ENCODE assay signal across 21 cellular contexts in genomic region chr9:98558575-98558974, GRCh38.
DNase-seq lines count a peak whose midpoint lies in the region; ATAC-seq and TF ChIP-seq lines count a peak whose summit lies in the region.
"Had no signal": no experiment of that assay in that cellular context is flagged by ENCODE, and none has a peak within 500 bp of the region (broad histone marks: within the 10 kb centered on the region; RNA-seq: fewer than 3 reads in every experiment).

No MANE protein-coding gene starts in this region.

- H3K4me1 Mint-ChIP-seq in brain (peaks cover 15% of the 10 kb centered on the region), immature natural killer cell (no peaks in the 10 kb centered on the region)
- H3K4me1 Mint-ChIP-seq: activated CD4-positive, alpha-beta T cell treated with anti-CD3 and anti-CD28 coated beads, Interleukin-2, amount 10 ng/mL, durations not matched to agents 7 days and 5 days; naive thymus-derived CD4-positive, alpha-beta T cell had no signal

- ATAC-seq in HG02938 (IDR thresholded peaks at IDR 0.05; ENCODE audit: unreplicated experiment) (peak; percentile 45), lung (ENCODE audit: insufficient read depth, low FRiP score) (no peak)
- ATAC-seq: foreskin keratinocyte; HepG2; naive thymus-derived CD4-positive, alpha-beta T cell; stimulated activated naive CD8-positive, alpha-beta T cell treated with anti-CD3 and anti-CD28 coated beads, Interleukin-15, Interleukin-2, amounts not matched to agents 100 U/mL and 50 U/mL, for 24 hours had no signal

- TF ChIP-seq CTCF in brain (conservative IDR thresholded peaks at IDR 0.05) (no peak), lung (IDR thresholded peaks at IDR 0.05; ENCODE audit: control extremely low read depth, extremely low read depth) (no peak)

- H3K4me3 Mint-ChIP-seq in brain: no peak overlapping the region
- H3K4me3 Mint-ChIP-seq in immature natural killer cell: no peak overlapping the region
- H3K4me3 Mint-ChIP-seq: activated CD4-positive, alpha-beta T cell treated with anti-CD3 and anti-CD28 coated beads, Interleukin-2, amount 10 ng/mL, durations not matched to agents 7 days and 5 days; naive thymus-derived CD4-positive, alpha-beta T cell; type B pancreatic cell had no signal

- no peaks in the 10 kb centered on the region for H3K4me1 ChIP-seq in lung (ENCODE audit: control insufficient read depth in 2 of 2, insufficient read depth in 2 of 2, low read length in 2 of 2)
- H3K4me1 ChIP-seq: foreskin keratinocyte had no signal

- peaks cover 4% of the 10 kb centered on the region for H3K27me3 Mint-ChIP-seq in brain
- H3K27me3 Mint-ChIP-seq in immature natural killer cell (ENCODE audit: low read depth in 3 of 3): peaks cover 0 to 4% (median 2%) of the 10 kb centered on the region in 3 donors

- peaks cover 0 to 4% (median 0%) of the 10 kb centered on the region in 5 experiments for H3K9me3 Mint-ChIP-seq in brain
- no peaks in the 10 kb centered on the region for H3K9me3 Mint-ChIP-seq in immature natural killer cell
- H3K9me3 Mint-ChIP-seq: activated CD4-positive, alpha-beta T cell treated with anti-CD3 and anti-CD28 coated beads, Interleukin-2, amount 10 ng/mL, durations not matched to agents 7 days and 5 days; naive thymus-derived CD4-positive, alpha-beta T cell; type B pancreatic cell had no signal

- H3K27ac Mint-ChIP-seq in brain (peak overlapping the region in 3 of 5 experiments; percentile 58 to 91 (median 82)), immature natural killer cell (no peak overlapping the region)
- H3K27ac Mint-ChIP-seq: activated CD4-positive, alpha-beta T cell treated with anti-CD3 and anti-CD28 coated beads, Interleukin-2, amount 10 ng/mL, durations not matched to agents 7 days and 5 days; naive thymus-derived CD4-positive, alpha-beta T cell; type B pancreatic cell had no signal

- H3K4me3 ChIP-seq in lung: peak overlapping the region; percentile 4
- H3K4me3 ChIP-seq: skin epidermis had no signal

- DNase-seq in Daoy (ENCODE audit: low read depth) (peak; percentile 59), lung (ENCODE audit: low spot score) (no peak), immature natural killer cell (no peak), NCI-H524 treated with DMSO at 0.1 percent for 48 hours (lab: John Stamatoyannopoulos, UW) (no peak), T-helper 2 cell (no peak), OCI-M2 (lab: John Stamatoyannopoulos, UW; ENCODE audit: unreplicated experiment) (no peak)
- DNase-seq: activated CD4-positive, alpha-beta T cell treated with anti-CD3 and anti-CD28 coated beads, Interleukin-2, amount 10 ng/mL, durations not matched to agents 7 days and 5 days; DMS79 treated with DMSO at 0.1 percent for 48 hours; foreskin keratinocyte; kidney; mesenchymal stem cell; naive thymus-derived CD4-positive, alpha-beta T cell; NCI-H1417; SHP77; stimulated activated CD4-positive, alpha-beta T cell treated with anti-CD3 and anti-CD28 coated beads, Interleukin-2, amount 100 ng/mL, for 48 hours; stimulated activated naive CD8-positive, alpha-beta T cell treated with anti-CD3 and anti-CD28 coated beads, Interleukin-15, Interleukin-2, amounts not matched to agents 100 U/mL and 50 U/mL, for 24 hours had no signal

- no peak overlapping the region for H3K27ac ChIP-seq in lung (ENCODE audit: low read depth in 1 of 2, low read length in 1 of 2)
- H3K27ac ChIP-seq: foreskin keratinocyte, skin epidermis had no signal

- H3K27me3 ChIP-seq in lung (ENCODE audit: control insufficient read depth, insufficient read depth): no peaks in the 10 kb centered on the region

- H3K36me3 ChIP-seq in lung (ENCODE audit: control insufficient read depth in 2 of 2, insufficient read depth in 2 of 2, low read length in 2 of 2): no peaks in the 10 kb centered on the region

- H3K9me3 ChIP-seq in lung (ENCODE audit: control insufficient read depth in 2 of 2, insufficient read depth in 1 of 2, low read length in 1 of 2): no peaks in the 10 kb centered on the region

- 73 to 83% methylated on average over 3 of the region's 3 CpGs for WGBS in lung, 2 donors

- H3K36me3 Mint-ChIP-seq in brain (no peaks in the 10 kb centered on the region), immature natural killer cell (no peaks in the 10 kb centered on the region)
- H3K36me3 Mint-ChIP-seq: naive thymus-derived CD4-positive, alpha-beta T cell; type B pancreatic cell had no signal

Comparison
In these comparisons a context has a peak if more than half of its experiments do, and no peak if none do; other contexts are left out.
1. H3K27ac Mint-ChIP-seq: peak in brain (3 of 5); none in immature natural killer cell (0 of 6).